Comparison of ENCODE assay signal across 28 cellular contexts in the genomic region with DNA sequence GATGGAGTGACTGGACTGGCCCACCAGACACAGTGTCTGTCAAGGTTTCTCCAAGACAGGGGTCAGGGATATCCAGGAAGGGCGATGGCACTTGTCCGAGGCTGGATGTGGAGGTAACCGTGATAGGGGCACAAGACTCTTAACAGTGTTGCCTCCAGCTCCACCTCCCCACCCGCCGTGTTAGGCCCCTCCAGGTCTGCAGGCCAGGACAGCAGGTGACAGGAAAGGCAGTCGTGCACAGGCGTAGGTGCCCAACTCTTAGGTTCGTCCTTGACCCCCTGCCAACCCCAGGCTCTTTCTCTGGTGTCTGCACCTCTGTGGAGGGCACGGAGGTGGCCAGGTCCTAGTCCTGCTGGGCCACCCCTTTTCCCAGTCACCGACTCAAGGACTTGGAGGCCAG. TPM values are rescaled to one million over a fixed set of nuclear protein-coding genes. Genes with fewer than 3 reads are reported as not detected.
DNase-seq lines count a peak whose midpoint lies in the region; ATAC-seq, FAIRE-seq and TF ChIP-seq lines count a peak whose summit lies in the region.
"Had no signal": no experiment of that assay in that cellular context is flagged by ENCODE, and none has a peak within 500 bp of the region (broad histone marks: within the 10 kb centered on the region; RNA-seq: fewer than 3 reads in every experiment).

No MANE protein-coding gene starts in this region.

- peak overlapping the region in 1 of 4 donors; percentile 73 for H3K27ac ChIP-seq in Peyer's patch
- no peak overlapping the region for H3K27ac ChIP-seq in HepG2 (ENCODE audit: extremely low read length, insufficient read depth, low read length)
- H3K27ac ChIP-seq in transverse colon = peak overlapping the region; percentile 93 to 96 (median 95)
- H3K27ac ChIP-seq in GM23338 (ENCODE audit: low read depth) = no peak overlapping the region
- H3K27ac ChIP-seq: gastroesophageal sphincter, left ventricle myocardium inferior, neural progenitor cell, VCaP had no signal

- H3K36me3 ChIP-seq in Peyer's patch (peaks cover 0 to 49% (median 0%) of the 10 kb centered on the region in 3 donors), HepG2 (replicated peaks in 1 of 2; ENCODE audit: control insufficient read depth in 1 of 2, insufficient read depth in 2 of 2, low read length in 2 of 2) (peaks cover 12 to 30% of the 10 kb centered on the region in 2 experiments; a peak in 3 of 5 replicates), transverse colon (peaks cover 0 to 17% (median 0%) of the 10 kb centered on the region in 4 donors), GM23338 (ENCODE audit: insufficient read depth) (peaks cover 33% of the 10 kb centered on the region)
- H3K36me3 ChIP-seq: neural progenitor cell had no signal

- CTCF ChIA-PET in HepG2 (lab: Yijun Ruan, JAX; ENCODE audit: low intra/inter-chr PET ratio, low total read pairs) = no interaction called here

- peaks cover 16% of the 10 kb centered on the region; the same call in 1 of the 2 replicates for H3F3A ChIP-seq in GM23338 (replicated peaks; ENCODE audit: low read depth)

- H3K79me2 ChIP-seq in HepG2 (ENCODE audit: insufficient read depth, low read length) = no peaks in the 10 kb centered on the region
- peaks cover 47% of the 10 kb centered on the region for H3K79me2 ChIP-seq in GM23338 (replicated peaks; ENCODE audit: insufficient read depth)

- H3K4me3 Mint-ChIP-seq in GM23338 = no peak overlapping the region
- H3K4me3 Mint-ChIP-seq: activated naive CD4-positive, alpha-beta T cell treated with anti-CD3 and anti-CD28 coated beads, Interleukin-2, amount 10 ng/mL, durations not matched to agents 7 days and 5 days; mesothelial cell of epicardium; neural progenitor cell had no signal

- in situ Hi-C loops in HepG2 (cut with HindIII; ENCODE audit: extremely low pct_ligation_motif_present, low pct_unique_long_range_greater_than_20kb) (no loop called here), transverse colon (cut with MboI; ENCODE audit: low pct_ligation_motif_present in 1 of 4, low pct_unique_long_range_greater_than_20kb in 1 of 4, low sequenced_read_pairs in 3 of 4) (no loop called here)

- H3K9me3 ChIP-seq in Peyer's patch = no peaks in the 10 kb centered on the region
- H3K9me3 ChIP-seq in HepG2 (ENCODE audit: low read length) = no peaks in the 10 kb centered on the region
- no peaks in the 10 kb centered on the region for H3K9me3 ChIP-seq in transverse colon
- H3K9me3 ChIP-seq: gastroesophageal sphincter, left ventricle myocardium inferior had no signal

- H3K27ac Mint-ChIP-seq in GM23338 = no peak overlapping the region
- H3K27ac Mint-ChIP-seq: activated naive CD4-positive, alpha-beta T cell treated with anti-CD3 and anti-CD28 coated beads, Interleukin-2, amount 10 ng/mL, durations not matched to agents 7 days and 5 days; mesothelial cell of epicardium had no signal

- intact Hi-C loops in HepG2 (cut with micrococcal nuclease; ENCODE audit: unreplicated experiment) = no loop called here
- intact Hi-C loops in transverse colon (cut with DNase I; ENCODE audit: low total_unique reads) = no loop called here

- no peak for ATAC-seq in HepG2
- no peak for ATAC-seq in HG03439 (IDR thresholded peaks at IDR 0.05; ENCODE audit: unreplicated experiment)
- ATAC-seq in GM23338 = no peak
- ATAC-seq: gastroesophageal sphincter, sciatic nerve had no signal

- FAIRE-seq in HepG2 (lab: Jason Lieb, UNC) = no peak
- FAIRE-seq: bronchial epithelial cell, endometrium, H54, HTR-8/SVneo had no signal

- H3K9ac ChIP-seq in HepG2 (ENCODE audit: insufficient read depth, low read depth, low read length) = no peak overlapping the region
- H3K9ac ChIP-seq: neural progenitor cell had no signal

- H3K4me3 ChIP-seq in Peyer's patch (no peak overlapping the region), HepG2 (replicated peaks in 1 of 3; ENCODE audit: insufficient read depth in 1 of 3, low read depth in 2 of 3, low read length in 3 of 3) (no peak overlapping the region), transverse colon (no peak overlapping the region), GM23338 (no peak overlapping the region)
- H3K4me3 ChIP-seq: gastroesophageal sphincter, left ventricle myocardium inferior, neural progenitor cell had no signal

- peaks cover 70% of the 10 kb centered on the region for H3K36me3 Mint-ChIP-seq in GM23338 (ENCODE audit: low read depth)
- H3K36me3 Mint-ChIP-seq: activated naive CD4-positive, alpha-beta T cell treated with anti-CD3 and anti-CD28 coated beads, Interleukin-2, amount 10 ng/mL, durations not matched to agents 7 days and 5 days had no signal

- TF ChIP-seq RAD21 in HepG2 (CRISPR knock-in tag; IDR thresholded peaks at IDR 0.05) = no peak

- H3K4me1 Mint-ChIP-seq in GM23338 = peaks cover 41% of the 10 kb centered on the region

- H3K27me3 Mint-ChIP-seq in GM23338 (ENCODE audit: insufficient read depth, low read depth, poor library complexity) = peaks cover 10% of the 10 kb centered on the region

- TF ChIP-seq EP300 in HepG2 (IDR thresholded peaks at IDR 0.05; ENCODE audit: low read depth in 2 of 2, low read length in 2 of 2) (no peak), HepG2 (CRISPR knock-in tag; IDR thresholded peaks at IDR 0.05; ENCODE audit: borderline replicate concordance) (no peak), transverse colon (IDR thresholded peaks at IDR 0.05; ENCODE audit: low read depth) (no peak)

- H3K4me1 ChIP-seq in Peyer's patch (peaks cover 17 to 76% (median 36%) of the 10 kb centered on the region in 4 donors), HepG2 (ENCODE audit: insufficient read depth, low read length) (no peaks in the 10 kb centered on the region), transverse colon (peaks cover 59 to 94% (median 81%) of the 10 kb centered on the region in 4 donors), GM23338 (ENCODE audit: insufficient read depth) (peaks cover 24% of the 10 kb centered on the region)

- H3K9me3 Mint-ChIP-seq in GM23338 = no peaks in the 10 kb centered on the region
- H3K9me3 Mint-ChIP-seq: activated naive CD4-positive, alpha-beta T cell treated with anti-CD3 and anti-CD28 coated beads, Interleukin-2, amount 10 ng/mL, durations not matched to agents 7 days and 5 days; mesothelial cell of epicardium; neural progenitor cell had no signal

- H2AFZ ChIP-seq in HepG2 (ENCODE audit: low read length) (no peak overlapping the region), GM23338 (no peak overlapping the region)
- H2AFZ ChIP-seq: neural progenitor cell had no signal

- WGBS in HepG2 (ENCODE audit: low lambda C conversion rate) = 94% methylated on average over 9 of the region's 10 CpGs
- 94% methylated on average over 10 of the region's 10 CpGs; no CpG with 5 or more reads in 1 of the 2 donors for WGBS in transverse colon (ENCODE audit: low coverage in 1 of 2), 2 donors

- H4K20me1 ChIP-seq in HepG2 (ENCODE audit: insufficient read depth, low read length) (no peaks in the 10 kb centered on the region; the same call in 1 of the 2 replicates), GM23338 (replicated peaks; ENCODE audit: insufficient read depth) (peaks cover 28% of the 10 kb centered on the region)

- H3K4me2 ChIP-seq in HepG2 (ENCODE audit: low read depth, low read length) (no peak overlapping the region), GM23338 (no peak overlapping the region)
- H3K4me2 ChIP-seq: neural progenitor cell had no signal

- BruUV-seq in HepG2 (replicated peaks; lab: Mats Ljungman, UMichigan) = no TSS peak

- no peak for TF ChIP-seq CTCF in Peyer's patch (IDR thresholded peaks at IDR 0.05)
- no peak for TF ChIP-seq CTCF in HepG2 (CRISPR knock-in tag; IDR thresholded peaks at IDR 0.05)
- TF ChIP-seq CTCF in transverse colon (IDR thresholded peaks at IDR 0.05) = no peak
- no peak for TF ChIP-seq CTCF in GM23338 (conservative IDR thresholded peaks at IDR 0.05; ENCODE audit: low read depth in 2 of 2)

- H3K27me3 ChIP-seq in Peyer's patch (no peaks in the 10 kb centered on the region), HepG2 (ENCODE audit: control insufficient read depth in 1 of 2, insufficient read depth in 2 of 2, low read length in 2 of 2) (no peaks in the 10 kb centered on the region), transverse colon (no peaks in the 10 kb centered on the region), GM23338 (ENCODE audit: insufficient read depth) (no peaks in the 10 kb centered on the region)
- H3K27me3 ChIP-seq: gastroesophageal sphincter, neural progenitor cell had no signal

- POLR2A ChIA-PET in HepG2 (lab: Yijun Ruan, JAX) = no interaction called here

- TF ChIP-seq POLR2A in Peyer's patch (IDR thresholded peaks at IDR 0.05) (no peak), HepG2 (IDR thresholded peaks at IDR 0.05; ENCODE audit: insufficient read depth in 1 of 2, low read depth in 2 of 2, low read length in 2 of 2) (no peak), transverse colon (IDR thresholded peaks at IDR 0.05) (no peak)

- DNase-seq in activated effector memory CD4-positive, alpha-beta T cell treated with anti-CD3 and anti-CD28 coated beads, Interleukin-2, amount 50 U/mL, for 16 hours = peak; percentile 53
- no peak for DNase-seq in activated effector memory CD4-positive, alpha-beta T cell treated with Interleukin-2 at 50 U/mL for 16 hours
- DNase-seq in Peyer's patch = peak; percentile 10 to 39 (median 27)
- no peak for DNase-seq in HepG2 (ENCODE audit: low spot score)
- DNase-seq in transverse colon = no peak
- no peak for DNase-seq in NCI-H187 (lab: John Stamatoyannopoulos, UW)
- no peak for DNase-seq in GM23338 (ENCODE audit: low spot score)
- DNase-seq: activated naive CD4-positive, alpha-beta T cell treated with anti-CD3 and anti-CD28 coated beads, Interleukin-2, amount 10 ng/mL, durations not matched to agents 7 days and 5 days; activated T-cell treated with anti-CD3 and anti-CD28 coated beads, Interleukin-2, amount 50 U/mL, for 48 hours; Calu3; hypothalamus; Karpas-422; left ventricle myocardium inferior; MV-4-11; NCI-H146; NCI-H2171 treated with DMSO at 0.1 percent for 48 hours had no signal

- H3K9me2 ChIP-seq in GM23338 (ENCODE audit: insufficient read depth) = no peaks in the 10 kb centered on the region

RNA-seq across cellular contexts. Expression of gene ITM2C, which starts 10.1 kb away (rescaled TPM):
- total RNA-seq in Peyer's patch = 100 to 1,000 TPM in 3 of 4 donors, 10 to 100 TPM in 1; 69.3 to 710 (median 610) TPM
- 40.7 and 70.5 TPM in 2 replicates for total RNA-seq in HepG2 (2016; rRNA removed; fragmentation: Illumina TruSeq; extraction: Trizol)
- total RNA-seq in HepG2 (2016; cell fraction: cytosol; rRNA removed; fragmentation: Illumina TruSeq; extraction: Trizol; ENCODE audit: low read depth) = 13.6 and 14.1 TPM in 2 replicates
- total RNA-seq in HepG2 (2016; cell fraction: insoluble cytoplasmic fraction; rRNA removed; fragmentation: Illumina TruSeq; extraction: Trizol) = 40.7 and 74.0 TPM in 2 replicates
- 30.7 and 33.5 TPM in 2 replicates for total RNA-seq in HepG2 (2016; cell fraction: membrane; rRNA removed; fragmentation: Illumina TruSeq; extraction: Trizol)
- total RNA-seq in HepG2 (2016; cell fraction: nucleus; rRNA removed; fragmentation: Illumina TruSeq; extraction: Trizol) = 49.2 and 56.2 TPM in 2 replicates
- polyA plus RNA-seq in HepG2 (2011; rRNA removed) = 270 and 321 TPM in 2 replicates
- 356 TPM in 2 replicates for polyA plus RNA-seq in HepG2 (2011; cell fraction: cytosol; rRNA removed)
- polyA plus RNA-seq in HepG2 (2011; cell fraction: nucleus; rRNA removed) = 111 and 119 TPM in 2 replicates
- polyA plus RNA-seq in HepG2 (2012) = 124 and 196 TPM in 2 replicates
- 18.9 and 24.2 TPM in 2 replicates for polyA plus RNA-seq in HepG2 (2016; cell fraction: cytosol; fragmentation: Illumina TruSeq; extraction: Trizol; ENCODE audit: low read depth)
- 53.1 and 56.4 TPM in 2 replicates for polyA plus RNA-seq in HepG2 (2016; cell fraction: insoluble cytoplasmic fraction; fragmentation: Illumina TruSeq; extraction: Trizol; ENCODE audit: low read depth)
- 32.9 and 35.3 TPM in 2 replicates for polyA plus RNA-seq in HepG2 (2016; cell fraction: membrane; fragmentation: Illumina TruSeq; extraction: Trizol; ENCODE audit: low read depth)
- polyA plus RNA-seq in HepG2 (2016; cell fraction: nucleus; fragmentation: Illumina TruSeq; extraction: Trizol; ENCODE audit: insufficient read depth, low read depth) = 111 and 121 TPM in 2 replicates
- 108 and 408 TPM in 2 replicates for polyA minus RNA-seq in HepG2 (2011; rRNA and poly(A)+ RNA removed; ENCODE audit: low replicate concordance)
- 84.7 and 140 TPM in 2 replicates for polyA minus RNA-seq in HepG2 (2011; cell fraction: cytosol; rRNA and poly(A)+ RNA removed)
- 20.1 and 24.2 TPM in 2 replicates for polyA minus RNA-seq in HepG2 (2011; cell fraction: nucleus; rRNA and poly(A)+ RNA removed)
- 1,000 to 10,000 TPM in 3 of 4 donors, 100 to 1,000 TPM in 1; 911 to 2,535 (median 1,776) TPM for total RNA-seq in transverse colon
- total RNA-seq in GM23338 (2014; rRNA removed; shearing (Covaris generic)) = 314 and 367 TPM in 2 replicates
- 240 and 241 TPM in 2 replicates for polyA plus RNA-seq in GM23338 (2016; fragmentation: Nextera tagmentation; extraction: Ambion mirVana)
- total RNA-seq: OCI-LY7 had no signal

RNA-seq across cellular contexts. Expression of gene GPR55, which starts 50.2 kb away (rescaled TPM):
- total RNA-seq in Peyer's patch = 1 to 10 TPM; 1.0 to 4.7 (median 3.2) TPM
- total RNA-seq in HepG2 (2016; rRNA removed; fragmentation: Illumina TruSeq; extraction: Trizol) = not detected in 2 replicates
- not detected in 2 replicates for total RNA-seq in HepG2 (2016; cell fraction: cytosol; rRNA removed; fragmentation: Illumina TruSeq; extraction: Trizol; ENCODE audit: low read depth)
- 0.04 TPM in 1 of 2 replicates, not detected in the other for total RNA-seq in HepG2 (2016; cell fraction: insoluble cytoplasmic fraction; rRNA removed; fragmentation: Illumina TruSeq; extraction: Trizol)
- not detected in 2 replicates for total RNA-seq in HepG2 (2016; cell fraction: membrane; rRNA removed; fragmentation: Illumina TruSeq; extraction: Trizol)
- not detected in 2 replicates for total RNA-seq in HepG2 (2016; cell fraction: nucleus; rRNA removed; fragmentation: Illumina TruSeq; extraction: Trizol)
- polyA plus RNA-seq in HepG2 (2011; rRNA removed) = not detected in 2 replicates
- polyA plus RNA-seq in HepG2 (2011; cell fraction: cytosol; rRNA removed) = 0.04 TPM in 1 of 2 replicates, not detected in the other
- polyA plus RNA-seq in HepG2 (2011; cell fraction: nucleus; rRNA removed) = 0.05 and 0.06 TPM in 2 replicates
- polyA plus RNA-seq in HepG2 (2012) = not detected in 2 replicates
- not detected in 2 replicates for polyA plus RNA-seq in HepG2 (2016; cell fraction: cytosol; fragmentation: Illumina TruSeq; extraction: Trizol; ENCODE audit: low read depth)
- polyA plus RNA-seq in HepG2 (2016; cell fraction: insoluble cytoplasmic fraction; fragmentation: Illumina TruSeq; extraction: Trizol; ENCODE audit: low read depth) = not detected in 2 replicates
- not detected in 2 replicates for polyA plus RNA-seq in HepG2 (2016; cell fraction: membrane; fragmentation: Illumina TruSeq; extraction: Trizol; ENCODE audit: low read depth)
- 0.18 TPM in 1 of 2 replicates, not detected in the other for polyA plus RNA-seq in HepG2 (2016; cell fraction: nucleus; fragmentation: Illumina TruSeq; extraction: Trizol; ENCODE audit: insufficient read depth, low read depth)
- polyA minus RNA-seq in HepG2 (2011; rRNA and poly(A)+ RNA removed; ENCODE audit: low replicate concordance) = 0.09 and 0.14 TPM in 2 replicates
- not detected in 2 replicates for polyA minus RNA-seq in HepG2 (2011; cell fraction: cytosol; rRNA and poly(A)+ RNA removed)
- polyA minus RNA-seq in HepG2 (2011; cell fraction: nucleus; rRNA and poly(A)+ RNA removed) = not detected in 2 replicates
- 10 to 100 TPM in 1 of 4 donors, 1 to 10 TPM in 2, under 1 TPM in 1; 0.40 to 16.1 (median 2.0) TPM for total RNA-seq in transverse colon
- total RNA-seq in GM23338 (2014; rRNA removed; shearing (Covaris generic)) = not detected in 2 replicates
- polyA plus RNA-seq in GM23338 (2016; fragmentation: Nextera tagmentation; extraction: Ambion mirVana) = not detected in 2 replicates
- total RNA-seq: bronchial epithelial cell, Calu3, left ventricle myocardium inferior, mesothelial cell of epicardium had no signal
- polyA plus RNA-seq: BJ had no signal

Comparison
In these comparisons a context has a peak if more than half of its experiments do, and no peak if none do; other contexts are left out.
1. DNase-seq: peak in activated effector memory CD4-positive, alpha-beta T cell treated with anti-CD3 and anti-CD28 coated beads, Interleukin-2, amount 50 U/mL, for 16 hours (single experiment) and Peyer's patch (3 of 3); none in activated effector memory CD4-positive, alpha-beta T cell treated with Interleukin-2 at 50 U/mL for 16 hours (single experiment), HepG2 (single experiment), transverse colon (single experiment), NCI-H187 (0 of 2) and GM23338 (single experiment).
2. H3K27ac ChIP-seq: peak in transverse colon (4 of 4); none in HepG2 (single experiment) and GM23338 (single experiment).